ENCODE assay signal across 34 cellular contexts in genomic region chr19:16756649-16757048, GRCh38. TPM values are rescaled to one million over a fixed set of nuclear protein-coding genes. Genes with fewer than 3 reads are reported as not detected.
"Had no signal": no experiment of that assay in that cellular context is flagged by ENCODE, and none has a peak within 500 bp of the region (broad histone marks: within the 10 kb centered on the region; RNA-seq: fewer than 3 reads in every experiment).

No MANE protein-coding gene starts in this region.

- DNase-seq: Karpas-422, MG63, MM.1S, NCI-H1048, NCI-H1092, NCI-H1092 treated with DMSO at 0.1 percent for 48 hours, NCI-H1105, NCI-H1105 treated with DMSO at 0.1 percent for 48 hours, NCI-H1417, NCI-H1417 treated with DMSO at 0.1 percent for 48 hours, NCI-H1436, NCI-H1436 treated with DMSO at 0.1 percent for 48 hours, NCI-H146, NCI-H1694, NCI-H1694 treated with DMSO at 0.1 percent for 48 hours, NCI-H187, NCI-H187 treated with DMSO at 0.1 percent for 48 hours, NCI-H1930, NCI-H2029, NCI-H2029 treated with DMSO at 0.1 percent for 48 hours, NCI-H2081, NCI-H2081 treated with DMSO at 0.1 percent for 48 hours, NCI-H2107, NCI-H2171, NCI-H2171 treated with DMSO at 0.1 percent for 48 hours, NCI-H2227 treated with DMSO at 0.1 percent for 48 hours, NCI-H226, NCI-H345, NCI-H446, NCI-H446 treated with DMSO at 0.1 percent for 48 hours, NCI-H510A, NCI-H510A treated with DMSO at 0.1 percent for 48 hours had no signal

- H3K36me3 ChIP-seq: MG63 had no signal

- H3K4me3 ChIP-seq: MG63 had no signal

RNA-seq across cellular contexts. Expression of gene NWD1, which starts 37.0 kb away (rescaled TPM):
- total RNA-seq: LHCN-M2, M059J had no signal
